In genomic region chr3:98149456-98149855, GRCh38 we compare ENCODE assay signal across 7 cellular contexts. TPM values are rescaled to one million over a fixed set of nuclear protein-coding genes. Genes with fewer than 3 reads are reported as not detected.
"Had no signal": no experiment of that assay in that cellular context is flagged by ENCODE, and none has a peak within 500 bp of the region (broad histone marks: within the 10 kb centered on the region; RNA-seq: fewer than 3 reads in every experiment).

No MANE protein-coding gene starts in this region.

RNA-seq across cellular contexts. Expression of gene OR5H14, which starts 2.2 kb away (rescaled TPM):
- polyA plus RNA-seq: hepatocyte; immature natural killer cell; keratinocyte; liver; lung; mammary epithelial cell; naive thymus-derived CD4-positive, alpha-beta T cell had no signal

RNA-seq across cellular contexts. Expression of gene OR5H15, which starts 17.0 kb away (rescaled TPM):
- polyA plus RNA-seq: hepatocyte; immature natural killer cell; keratinocyte; liver; lung; mammary epithelial cell; naive thymus-derived CD4-positive, alpha-beta T cell had no signal

RNA-seq across cellular contexts. Expression of gene OR5H1, which starts 18.9 kb away (rescaled TPM):
- polyA plus RNA-seq: hepatocyte; immature natural killer cell; keratinocyte; liver; lung; mammary epithelial cell; naive thymus-derived CD4-positive, alpha-beta T cell had no signal
